Comparison of ENCODE assay signal across 20 cellular contexts in genomic region chr15:63972801-63973200, GRCh38.
DNase-seq lines count a peak whose midpoint lies in the region; ATAC-seq, FAIRE-seq and TF ChIP-seq lines count a peak whose summit lies in the region.
"Had no signal": no experiment of that assay in that cellular context is flagged by ENCODE, and none has a peak within 500 bp of the region (broad histone marks: within the 10 kb centered on the region; RNA-seq: fewer than 3 reads in every experiment).

No MANE protein-coding gene starts in this region.

- no peak for TF ChIP-seq POLR2A in GM12878 (IDR thresholded peaks at IDR 0.05; ENCODE audit: low read depth, low read length)

- BruUV-seq in GM12878 (replicated peaks; lab: Mats Ljungman, UMichigan), result no TSS peak

- no peaks in the 10 kb centered on the region for H3K36me3 ChIP-seq in HUES48 (ENCODE audit: control insufficient read depth, insufficient read depth, low read length)
- peaks cover 4 to 7% of the 10 kb centered on the region in 2 experiments; a peak in 3 of 4 replicates for H3K36me3 ChIP-seq in GM12878 (ENCODE audit: control insufficient read depth in 2 of 2, insufficient read depth in 2 of 2, low read length in 1 of 2)
- no peaks in the 10 kb centered on the region for H3K36me3 ChIP-seq in mucosa of rectum (ENCODE audit: control insufficient read depth in 2 of 2, insufficient read depth in 2 of 2, low read length in 2 of 2)
- H3K36me3 ChIP-seq: BLaER1 treated with 17β-estradiol and CSF1 and Interleukin-3, amounts not matched to agents 10 nM and 100 nM; cardiac muscle cell; left lung; SJSA1 had no signal

- H4K20me1 ChIP-seq in GM12878 (ENCODE audit: control insufficient read depth, insufficient read depth), result no peaks in the 10 kb centered on the region
- H4K20me1 ChIP-seq: BLaER1 treated with 17β-estradiol and CSF1 and Interleukin-3, amounts not matched to agents 10 nM and 100 nM had no signal

- DNase-seq in NCI-H1417 (lab: John Stamatoyannopoulos, UW) (peak in 2 of 3 experiments; percentile 47 to 86), NCI-H1417 treated with DMSO at 0.1 percent for 48 hours (lab: John Stamatoyannopoulos, UW) (no peak), GM12878 (ENCODE audit: low read depth, low spot score) (no peak), midbrain (lab: John Stamatoyannopoulos, UW) (no peak), D721Med (ENCODE audit: insufficient read length, low spot score) (no peak)
- DNase-seq: activated CD4-positive, alpha-beta T cell treated with anti-CD3 and anti-CD28 coated beads, Interleukin-2, amount 10 ng/mL, durations not matched to agents 7 days and 5 days; activated T-cell treated with anti-CD3 and anti-CD28 coated beads, Interleukin-2, amount 50 U/mL, for 48 hours; DND-41; effector memory CD4-positive, alpha-beta T cell; KBM-7; left lung; NCI-H1092 treated with DMSO at 0.1 percent for 48 hours; NCI-H446; stimulated activated naive CD4-positive, alpha-beta T cell had no signal

- FAIRE-seq in GM12878 (lab: Jason Lieb, UNC), result no peak
- no peak for FAIRE-seq in D721Med (lab: Jason Lieb, UNC)

- WGBS in GM12878 (ENCODE audit: insufficient coverage, insufficient replicate concordance, low lambda C conversion rate, missing lambda C conversion rate), result 100% methylated on average over 1 of the region's 1 CpG

- H2AFZ ChIP-seq in GM12878 (ENCODE audit: control insufficient read depth, low read depth, low read length), result no peak overlapping the region

- no peak overlapping the region for H3K4me3 ChIP-seq in HUES48 (ENCODE audit: low read depth, low read length)
- H3K4me3 ChIP-seq in GM12878, result no peak overlapping the region
- no peak overlapping the region for H3K4me3 ChIP-seq in mucosa of rectum (ENCODE audit: low read length in 2 of 2)
- H3K4me3 ChIP-seq: BLaER1 treated with 17β-estradiol and CSF1 and Interleukin-3, amounts not matched to agents 10 nM and 100 nM; cardiac muscle cell; left lung; SJSA1 had no signal

- no peaks in the 10 kb centered on the region for H3K27me3 ChIP-seq in HUES48 (ENCODE audit: control insufficient read depth, insufficient read depth, low read length)
- H3K27me3 ChIP-seq in GM12878 (replicated peaks in 1 of 2; ENCODE audit: control insufficient read depth in 2 of 2, insufficient read depth in 2 of 2, low read length in 1 of 2), result no peaks in the 10 kb centered on the region
- H3K27me3 ChIP-seq in mucosa of rectum (ENCODE audit: control insufficient read depth in 2 of 2, insufficient read depth in 2 of 2, low read length in 2 of 2), result no peaks in the 10 kb centered on the region
- H3K27me3 ChIP-seq: BLaER1 treated with 17β-estradiol and CSF1 and Interleukin-3, amounts not matched to agents 10 nM and 100 nM; cardiac muscle cell; left lung; SJSA1 had no signal

- SMC1A ChIA-PET in GM12878 (lab: Charles Lee; ENCODE audit: uncharacterized antibody, unreplicated experiment), result interaction anchor here (1.2 to 7.9 kb wide), 9 partner anchors 9 to 221 kb away, joined by 3 to 58 read pairs (median 8); no protein-coding TSS in a partner anchor

- CTCF ChIA-PET in GM12878 (lab: Yijun Ruan, JAX), result interaction anchor here (0.6 to 7.6 kb wide), 8 partner anchors 10 to 272 kb away, joined by 3 to 70 read pairs (median 4); no protein-coding TSS in a partner anchor

- RAD21 ChIA-PET in GM12878 (lab: Charles Lee; ENCODE audit: unreplicated experiment), result interaction anchor here (0.7 to 7.4 kb wide), 5 partner anchors 12 to 134 kb away, joined by 3 to 102 read pairs (median 41); no protein-coding TSS in a partner anchor

- TF ChIP-seq RAD21 in GM12878 (IDR thresholded peaks at IDR 0.05; ENCODE audit: insufficient read depth, low read depth, low read length), result no peak

- H3K79me2 ChIP-seq in GM12878 (ENCODE audit: control insufficient read depth, insufficient read depth, low read length), result no peaks in the 10 kb centered on the region; the same call in 1 of the 2 replicates

- peaks cover 41% of the 10 kb centered on the region for H3K4me1 ChIP-seq in HUES48 (ENCODE audit: control insufficient read depth, insufficient read depth, low read length)
- peaks cover 48% of the 10 kb centered on the region for H3K4me1 ChIP-seq in GM12878 (ENCODE audit: control insufficient read depth, insufficient read depth, low read length)
- peaks cover 54 to 60% of the 10 kb centered on the region in 2 donors for H3K4me1 ChIP-seq in mucosa of rectum (ENCODE audit: control insufficient read depth in 2 of 2, insufficient read depth in 2 of 2, low read length in 2 of 2)
- H3K4me1 ChIP-seq: SJSA1 had no signal

- H3K27ac ChIP-seq in HUES48 (ENCODE audit: low read depth, low read length), result peak overlapping the region; percentile 88
- peak overlapping the region; percentile 95 for H3K27ac ChIP-seq in GM12878 (ENCODE audit: control insufficient read depth, insufficient read depth)
- peak overlapping the region; percentile 30 to 92 for H3K27ac ChIP-seq in mucosa of rectum (ENCODE audit: low read depth in 2 of 2, low read length in 2 of 2)
- H3K27ac ChIP-seq: BLaER1 treated with 17β-estradiol and CSF1 and Interleukin-3, amounts not matched to agents 10 nM and 100 nM; cardiac muscle cell; left lung; SJSA1 had no signal

- H3K9me3 ChIP-seq in HUES48 (ENCODE audit: control insufficient read depth, insufficient read depth, low read length), result no peaks in the 10 kb centered on the region
- no peaks in the 10 kb centered on the region for H3K9me3 ChIP-seq in GM12878 (replicated peaks; ENCODE audit: control insufficient read depth, insufficient read depth, low read length)
- H3K9me3 ChIP-seq in mucosa of rectum (ENCODE audit: control insufficient read depth in 2 of 2, low read length in 2 of 2), result no peaks in the 10 kb centered on the region
- H3K9me3 ChIP-seq: left lung, SJSA1 had no signal

- no peak for TF ChIP-seq CTCF in GM12878 (IDR thresholded peaks at IDR 0.05 in 2 of 3, conservative IDR thresholded peaks at IDR 0.05 in 1 of 3; ENCODE audit: control insufficient read depth in 2 of 3, extremely low read depth in 1 of 3, insufficient read depth in 1 of 3, low read depth in 3 of 3, low read length in 3 of 3)
- no peak for TF ChIP-seq CTCF in D721Med (IDR thresholded peaks at IDR 0.05; ENCODE audit: insufficient read depth, missing control alignments)

- in situ Hi-C loops in GM12878 (cut with MboI), result no loop called here

- POLR2A ChIA-PET in GM12878 (lab: Charles Lee), result interaction anchor here (1.1 to 1.8 kb wide), 3 partner anchors 13 to 79 kb away, joined by 3 to 5 read pairs (median 3); no protein-coding TSS in a partner anchor

- no peak overlapping the region for H3K9ac ChIP-seq in HUES48 (ENCODE audit: low read depth, low read length)
- no peak overlapping the region for H3K9ac ChIP-seq in GM12878 (ENCODE audit: control insufficient read depth, insufficient read depth, low read length)
- H3K9ac ChIP-seq in mucosa of rectum (ENCODE audit: low read depth in 1 of 2, low read length in 2 of 2), result no peak overlapping the region
- H3K9ac ChIP-seq: BLaER1 treated with 17β-estradiol and CSF1 and Interleukin-3, amounts not matched to agents 10 nM and 100 nM had no signal

- no peak overlapping the region for H3K4me2 ChIP-seq in GM12878 (ENCODE audit: control insufficient read depth, insufficient read depth)
- H3K4me2 ChIP-seq: BLaER1 treated with 17β-estradiol and CSF1 and Interleukin-3, amounts not matched to agents 10 nM and 100 nM had no signal

- intact Hi-C loops in GM12878 (cut with micrococcal nuclease; ENCODE audit: unreplicated experiment), result no loop called here

- ATAC-seq in GM12878 (no peak), GM19324 (IDR thresholded peaks at IDR 0.05; ENCODE audit: low FRiP score, unreplicated experiment) (no peak)
- ATAC-seq: left lung had no signal

- TF ChIP-seq EP300 in GM12878 (IDR thresholded peaks at IDR 0.05; ENCODE audit: borderline replicate concordance in 1 of 2, control insufficient read depth in 1 of 2, low read depth in 2 of 2, low read length in 2 of 2), result no peak

TF ChIP-seq in GM12878, 131 proteins besides CTCF, POLR2A, EP300 and RAD21:
- TF ChIP-seq EED (IDR thresholded peaks at IDR 0.05; ENCODE audit: low read depth) (no peak), SP1 (IDR thresholded peaks at IDR 0.05; ENCODE audit: low read depth, low read length) (no peak), SRF (IDR thresholded peaks at IDR 0.05; ENCODE audit: low read depth in 2 of 2, low read length in 2 of 2) (no peak), YY1 (IDR thresholded peaks at IDR 0.05; ENCODE audit: low read depth, low read length) (no peak), HCFC1 (IDR thresholded peaks at IDR 0.05; ENCODE audit: low read length) (no peak), ELK1 (IDR thresholded peaks at IDR 0.05; ENCODE audit: low read depth, low read length) (no peak)

Comparison
In these comparisons a context has a peak if more than half of its experiments do, and no peak if none do; other contexts are left out.
1. DNase-seq: peak in NCI-H1417 (2 of 3); none in NCI-H1417 treated with DMSO at 0.1 percent for 48 hours (single experiment), GM12878 (single experiment), midbrain (single experiment) and D721Med (single experiment).
2. Peak in every context shown above with its lines, with median percentiles within 50 percentile points of each other: H3K27ac ChIP-seq.